Comparison of ENCODE assay signal across 1 cellular context in the genomic region with DNA sequence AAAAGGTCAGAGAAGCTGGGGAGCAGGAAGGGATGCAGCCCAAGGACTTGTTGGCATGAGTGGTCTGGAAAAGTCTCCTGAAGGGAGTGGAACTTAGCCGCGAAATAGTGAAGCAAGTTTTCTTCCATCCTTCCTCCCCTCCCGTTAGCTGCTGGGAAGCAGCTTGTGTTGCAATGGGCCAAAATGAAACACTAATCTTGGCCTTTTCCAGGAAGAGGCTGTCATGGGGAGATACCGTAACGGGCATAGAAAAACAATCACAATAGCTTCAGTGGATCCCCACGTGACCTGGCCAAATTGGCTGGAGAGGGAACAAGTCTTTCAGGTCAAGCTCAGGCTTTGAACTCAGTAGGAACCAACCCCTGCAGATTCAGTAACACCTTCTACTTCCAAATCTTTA.
TF ChIP-seq lines count a peak whose summit lies in the region.

No MANE protein-coding gene starts in this region.

TF ChIP-seq in HepG2, 621 proteins besides CTCF, POLR2A, EP300 and RAD21:
- TF ChIP-seq SOX5 (CRISPR knock-in tag; IDR thresholded peaks at IDR 0.05; ENCODE audit: borderline replicate concordance) (peak; percentile 9; the same call in 1 of the 2 replicates), CEBPB (IDR thresholded peaks at IDR 0.05; ENCODE audit: borderline replicate concordance, low read depth, low read length) (peak; percentile 49; the same call in 1 of the 2 replicates), ZNF639 (CRISPR knock-in tag; conservative IDR thresholded peaks at IDR 0.05) (no peak), SOX13 (IDR thresholded peaks at IDR 0.05) (no peak), SOX13 (CRISPR knock-in tag; conservative IDR thresholded peaks at IDR 0.05 in 1 of 2, IDR thresholded peaks at IDR 0.05 in 1 of 2) (peak in 1 of 2 experiments; percentile 36; a peak in 1 of 4 replicates), KDM4B (CRISPR knock-in tag; IDR thresholded peaks at IDR 0.05) (no peak), GTF3A (CRISPR knock-in tag; conservative IDR thresholded peaks at IDR 0.05) (no peak), ZBTB33 (CRISPR knock-in tag; IDR thresholded peaks at IDR 0.05) (peak; percentile 67; the same call in 1 of the 2 replicates), RFX1 (IDR thresholded peaks at IDR 0.05) (no peak), SOX6 (IDR thresholded peaks at IDR 0.05) (no peak), SOX6 (CRISPR knock-in tag; IDR thresholded peaks at IDR 0.05) (0 out of 2 replicates have a peak, but pooled peaks have one; percentile 12), GATAD2A (CRISPR knock-in tag; IDR thresholded peaks at IDR 0.05) (0 out of 2 replicates have a peak, but pooled peaks have one; percentile 14), AKNA (CRISPR knock-in tag; IDR thresholded peaks at IDR 0.05; ENCODE audit: borderline replicate concordance) (no peak)
- TF ChIP-seq, protein P1, sequence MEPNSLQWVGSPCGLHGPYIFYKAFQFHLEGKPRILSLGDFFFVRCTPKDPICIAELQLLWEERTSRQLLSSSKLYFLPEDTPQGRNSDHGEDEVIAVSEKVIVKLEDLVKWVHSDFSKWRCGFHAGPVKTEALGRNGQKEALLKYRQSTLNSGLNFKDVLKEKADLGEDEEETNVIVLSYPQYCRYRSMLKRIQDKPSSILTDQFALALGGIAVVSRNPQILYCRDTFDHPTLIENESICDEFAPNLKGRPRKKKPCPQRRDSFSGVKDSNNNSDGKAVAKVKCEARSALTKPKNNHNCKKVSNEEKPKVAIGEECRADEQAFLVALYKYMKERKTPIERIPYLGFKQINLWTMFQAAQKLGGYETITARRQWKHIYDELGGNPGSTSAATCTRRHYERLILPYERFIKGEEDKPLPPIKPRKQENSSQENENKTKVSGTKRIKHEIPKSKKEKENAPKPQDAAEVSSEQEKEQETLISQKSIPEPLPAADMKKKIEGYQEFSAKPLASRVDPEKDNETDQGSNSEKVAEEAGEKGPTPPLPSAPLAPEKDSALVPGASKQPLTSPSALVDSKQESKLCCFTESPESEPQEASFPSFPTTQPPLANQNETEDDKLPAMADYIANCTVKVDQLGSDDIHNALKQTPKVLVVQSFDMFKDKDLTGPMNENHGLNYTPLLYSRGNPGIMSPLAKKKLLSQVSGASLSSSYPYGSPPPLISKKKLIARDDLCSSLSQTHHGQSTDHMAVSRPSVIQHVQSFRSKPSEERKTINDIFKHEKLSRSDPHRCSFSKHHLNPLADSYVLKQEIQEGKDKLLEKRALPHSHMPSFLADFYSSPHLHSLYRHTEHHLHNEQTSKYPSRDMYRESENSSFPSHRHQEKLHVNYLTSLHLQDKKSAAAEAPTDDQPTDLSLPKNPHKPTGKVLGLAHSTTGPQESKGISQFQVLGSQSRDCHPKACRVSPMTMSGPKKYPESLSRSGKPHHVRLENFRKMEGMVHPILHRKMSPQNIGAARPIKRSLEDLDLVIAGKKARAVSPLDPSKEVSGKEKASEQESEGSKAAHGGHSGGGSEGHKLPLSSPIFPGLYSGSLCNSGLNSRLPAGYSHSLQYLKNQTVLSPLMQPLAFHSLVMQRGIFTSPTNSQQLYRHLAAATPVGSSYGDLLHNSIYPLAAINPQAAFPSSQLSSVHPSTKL (CRISPR knock-in tag; IDR thresholded peaks at IDR 0.05), result peak; percentile 20; the same call in 1 of the 2 replicates
